In genomic region chr13:40475617-40476016, GRCh38 we compare ENCODE assay signal across 2 cellular contexts.
TF ChIP-seq lines count a peak whose summit lies in the region.

No MANE protein-coding gene starts in this region.

TF ChIP-seq in HepG2, 621 proteins besides CTCF, POLR2A, EP300 and RAD21:
- TF ChIP-seq NR2C2 (CRISPR knock-in tag; IDR thresholded peaks at IDR 0.05; ENCODE audit: borderline replicate concordance) (no peak), ZNF792 (CRISPR knock-in tag; IDR thresholded peaks at IDR 0.05) (no peak), ATF5 (CRISPR knock-in tag; IDR thresholded peaks at IDR 0.05; ENCODE audit: low read depth) (no peak), ZNF678 (CRISPR knock-in tag; IDR thresholded peaks at IDR 0.05) (no peak), CEBPB (IDR thresholded peaks at IDR 0.05; ENCODE audit: borderline replicate concordance, low read depth, low read length) (no peak), MEIS2 (CRISPR knock-in tag; IDR thresholded peaks at IDR 0.05) (no peak)
TF ChIP-seq in HepG2: peak in this region for 0.

TF ChIP-seq in H1, 55 proteins besides CTCF, POLR2A, EP300 and RAD21:
- TF ChIP-seq ZNF274 (IDR thresholded peaks at IDR 0.05; ENCODE audit: borderline replicate concordance, extremely low read depth, low read length) (no peak), JUND (IDR thresholded peaks at IDR 0.05; ENCODE audit: low read length) (no peak), MAX (IDR thresholded peaks at IDR 0.05) (no peak), EZH2 (IDR thresholded peaks at IDR 0.05; ENCODE audit: low read depth, low read length, severe bottlenecking) (no peak)
